In genomic region chr2:10932345-10933151, GRCh38 we compare ENCODE assay signal across 22 cellular contexts. TPM values are rescaled to one million over a fixed set of nuclear protein-coding genes. Genes with fewer than 3 reads are reported as not detected.
A peak's percentile ranks its signal among the peaks of the same experiment; 100 is the strongest.
DNase-seq lines count a peak whose midpoint lies in the region; ATAC-seq and TF ChIP-seq lines count a peak whose summit lies in the region.
"Had no signal": no experiment of that assay in that cellular context is flagged by ENCODE, and none has a peak within 500 bp of the region (broad histone marks: within the 10 kb centered on the region; RNA-seq: fewer than 3 reads in every experiment).

No MANE protein-coding gene starts in this region.

- intact Hi-C loops in IMR-90 (cut with micrococcal nuclease), result no loop called here

- H3K4me2 ChIP-seq in IMR-90 (ENCODE audit: low read depth, low read length) (no peak overlapping the region; the same call in 1 of the 2 replicates), neural progenitor cell (no peak overlapping the region)

- peak overlapping the region; percentile 97 for H2BK20ac ChIP-seq in IMR-90 (ENCODE audit: low read depth, low read length)

- H3K4me3 ChIP-seq in IMR-90 (ENCODE audit: insufficient read depth, low read depth, low read length) (no peak overlapping the region), neural progenitor cell (no peak overlapping the region)

- H3K27me3 ChIP-seq in IMR-90 (ENCODE audit: control insufficient read depth, insufficient read depth, low read length) (no peaks in the 10 kb centered on the region), neural progenitor cell (peaks cover 10% of the 10 kb centered on the region)

- in situ Hi-C loops in ACHN (cut with HindIII; ENCODE audit: low pct_ligation_motif_present, low pct_unique_long_range_greater_than_20kb, low sequenced_read_pairs) (no loop called here), IMR-90 (cut with MboI; ENCODE audit: low sequenced_read_pairs) (no loop called here)

- peak overlapping the region; percentile 98 for H2BK120ac ChIP-seq in IMR-90 (ENCODE audit: low read depth, low read length)

- no peak for ATAC-seq in IMR-90 (ENCODE audit: low read depth)
- ATAC-seq: activated CD8-positive, alpha-beta memory T cell treated with anti-CD3 and anti-CD28 coated beads, Interleukin-2, amount 10 ng/mL, durations not matched to agents 7 days and 5 days had no signal

- peak; percentile 29 for DNase-seq in ACHN
- peak; percentile 36 for DNase-seq in IMR-90
- DNase-seq in chondrocyte (ENCODE audit: low spot score), result peak; percentile 68
- no peak for DNase-seq in neural progenitor cell (ENCODE audit: low spot score)
- DNase-seq in CD1c-positive myeloid dendritic cell (ENCODE audit: extremely low spot score), result no peak
- no peak for DNase-seq in activated CD4-positive, alpha-beta T cell treated with anti-CD3 and anti-CD28 coated beads for 4 hours
- no peak for DNase-seq in activated T-cell treated with anti-CD3 and anti-CD28 coated beads, Interleukin-2, amount 50 U/mL, for 1 hour
- no peak for DNase-seq in central memory CD4-positive, alpha-beta T cell
- DNase-seq: activated CD4-positive, CD25-positive, alpha-beta regulatory T cell treated with anti-CD3 and anti-CD28 coated beads, Interleukin-2, amount 50 U/mL, for 72 hours; activated CD8-positive, alpha-beta memory T cell treated with anti-CD3 and anti-CD28 coated beads, Interleukin-2, amount 10 ng/mL, durations not matched to agents 7 days and 5 days; activated effector memory CD4-positive, alpha-beta T cell treated with anti-CD3 and anti-CD28 coated beads, Interleukin-2, amount 50 U/mL, for 16 hours; amniotic stem cell; immature natural killer cell; MM.1S; NCI-H2081 treated with DMSO at 0.1 percent for 48 hours; right cardiac atrium; SIG-M5; stimulated activated CD4-positive, alpha-beta T cell treated with anti-CD3 and anti-CD28 coated beads, Interleukin-2, amount 100 ng/mL, for 48 hours; T-helper 2 cell had no signal

- H3K36me3 ChIP-seq in IMR-90 (ENCODE audit: control insufficient read depth, insufficient read depth, low read length), result no peaks in the 10 kb centered on the region
- no peaks in the 10 kb centered on the region for H3K36me3 ChIP-seq in neural progenitor cell

- peaks cover 0 to 23% of the 10 kb centered on the region in 2 experiments; a peak in 2 of 4 replicates for H3K79me1 ChIP-seq in IMR-90 (ENCODE audit: low read depth in 1 of 2, low read length in 2 of 2)

- H4K8ac ChIP-seq in IMR-90 (ENCODE audit: low read depth in 2 of 2, low read length in 2 of 2), result peak overlapping the region; percentile 48 to 92; a peak in 3 of 4 replicates

- H3K4me1 Mint-ChIP-seq in chondrocyte (ENCODE audit: low read depth), result peaks cover 13% of the 10 kb centered on the region
- H3K4me1 Mint-ChIP-seq in neural progenitor cell, result peaks cover 49% of the 10 kb centered on the region
- H3K4me1 Mint-ChIP-seq: activated CD8-positive, alpha-beta memory T cell treated with anti-CD3 and anti-CD28 coated beads, Interleukin-2, amount 10 ng/mL, durations not matched to agents 7 days and 5 days; immature natural killer cell; memory B cell had no signal

- H3K4me1 ChIP-seq in IMR-90 (ENCODE audit: control insufficient read depth, insufficient read depth, low read length), result peaks cover 47% of the 10 kb centered on the region
- no peaks in the 10 kb centered on the region for H3K4me1 ChIP-seq in neural progenitor cell

- no TSS peak for BruUV-seq in IMR-90 (replicated peaks; lab: Mats Ljungman, UMichigan)

- dilution Hi-C loops in IMR-90 (cut with HindIII; ENCODE audit: low sequenced_read_pairs, unreplicated experiment), result no loop called here

- H3K79me2 ChIP-seq in neural progenitor cell (ENCODE audit: low read depth), result no peaks in the 10 kb centered on the region

- H3K9ac ChIP-seq in IMR-90 (ENCODE audit: low read depth, low read length) (no peak overlapping the region), neural progenitor cell (no peak overlapping the region)

- H3K9me3 ChIP-seq in IMR-90 (ENCODE audit: control insufficient read depth, insufficient read depth, low read length) (no peaks in the 10 kb centered on the region), neural progenitor cell (ENCODE audit: low read depth) (no peaks in the 10 kb centered on the region)

- H2AK5ac ChIP-seq in IMR-90 (ENCODE audit: low read depth, low read length), result peak overlapping the region; percentile 100

- 55% methylated on average over 9 of the region's 17 CpGs; no CpG with 5 or more reads in 1 of the 2 experiments for WGBS in IMR-90 (ENCODE audit: extremely low coverage in 2 of 2, insufficient read length in 1 of 2), 2 experiments

- TF ChIP-seq RAD21 in IMR-90 (IDR thresholded peaks at IDR 0.05; ENCODE audit: low read length), result no peak

- POLR2A ChIA-PET in IMR-90 (lab: Charles Lee; ENCODE audit: unreplicated experiment), result no interaction called here

- H3K9me1 ChIP-seq in IMR-90 (ENCODE audit: insufficient read depth, low read length), result peaks cover 50% of the 10 kb centered on the region

- no peaks in the 10 kb centered on the region for H3F3A ChIP-seq in neural progenitor cell (ENCODE audit: low read depth)

- H3K27ac ChIP-seq in IMR-90 (ENCODE audit: insufficient read depth, low read length) (peak overlapping the region; percentile 14), neural progenitor cell (no peak overlapping the region)
- H3K27ac ChIP-seq: epithelial cell of prostate had no signal

- H2BK15ac ChIP-seq in IMR-90 (ENCODE audit: low read depth, low read length), result peak overlapping the region; percentile 98

- peak overlapping the region; percentile 81 for H2AFZ ChIP-seq in IMR-90 (replicated peaks; ENCODE audit: low read length, poor library complexity)
- no peak overlapping the region for H2AFZ ChIP-seq in neural progenitor cell (replicated peaks)

- CTCF ChIA-PET in IMR-90 (lab: Yijun Ruan, JAX), result no interaction called here

- peak overlapping the region; percentile 2 for H3K18ac ChIP-seq in IMR-90 (ENCODE audit: low read depth, low read length)

- peak overlapping the region; percentile 83 for H3K14ac ChIP-seq in IMR-90 (replicated peaks; ENCODE audit: low read depth, low read length)

- no peaks in the 10 kb centered on the region for H4K20me1 ChIP-seq in IMR-90 (ENCODE audit: insufficient read depth, low read length)
- no peaks in the 10 kb centered on the region for H4K20me1 ChIP-seq in neural progenitor cell (ENCODE audit: low read depth)

- H2BK5ac ChIP-seq in IMR-90 (ENCODE audit: low read depth, low read length, poor library complexity, severe bottlenecking), result peak overlapping the region; percentile 82

- peak overlapping the region; percentile 94 for H3K4ac ChIP-seq in IMR-90 (ENCODE audit: low read depth, low read length)

- H3K4me3 Mint-ChIP-seq in chondrocyte (ENCODE audit: unreplicated experiment) (no peak overlapping the region), neural progenitor cell (no peak overlapping the region)
- H3K4me3 Mint-ChIP-seq: activated CD8-positive, alpha-beta memory T cell treated with anti-CD3 and anti-CD28 coated beads, Interleukin-2, amount 10 ng/mL, durations not matched to agents 7 days and 5 days; immature natural killer cell; memory B cell; natural killer cell treated with Interleukin-12 subunit alpha and Interleukin-12 subunit beta and Interleukin-15 and Interleukin-18, amount 100 ng/mL, for 72 hours had no signal

- peak overlapping the region; percentile 24; the same call in 1 of the 2 replicates for H3K56ac ChIP-seq in IMR-90 (ENCODE audit: extremely low read depth, insufficient read depth, low read length)

- no peak for TF ChIP-seq POLR2A in IMR-90 (IDR thresholded peaks at IDR 0.05; ENCODE audit: low read depth, low read length)

- peak overlapping the region; percentile 22; the same call in 1 of the 2 replicates for H4K5ac ChIP-seq in IMR-90 (ENCODE audit: low read depth, low read length)

- no peak overlapping the region for H3K27ac Mint-ChIP-seq in chondrocyte (ENCODE audit: unreplicated experiment)
- H3K27ac Mint-ChIP-seq in neural progenitor cell, result peak overlapping the region; percentile 79
- H3K27ac Mint-ChIP-seq: activated CD8-positive, alpha-beta memory T cell treated with anti-CD3 and anti-CD28 coated beads, Interleukin-2, amount 10 ng/mL, durations not matched to agents 7 days and 5 days; immature natural killer cell; memory B cell; natural killer cell treated with Interleukin-12 subunit alpha and Interleukin-12 subunit beta and Interleukin-15 and Interleukin-18, amount 100 ng/mL, for 72 hours had no signal

- peak overlapping the region; percentile 91 for H2AK9ac ChIP-seq in IMR-90 (replicated peaks; ENCODE audit: low read depth, low read length, poor library complexity)

- H4K91ac ChIP-seq in IMR-90 (ENCODE audit: insufficient read depth, low read depth, low read length), result peak overlapping the region; percentile 94

- TF ChIP-seq CTCF in IMR-90 (conservative IDR thresholded peaks at IDR 0.05; ENCODE audit: low read depth, low read length) (no peak), chondrocyte (IDR thresholded peaks at IDR 0.05) (no peak), neural progenitor cell (IDR thresholded peaks at IDR 0.05) (no peak)

- H3K36me3 Mint-ChIP-seq in chondrocyte (ENCODE audit: low read depth) (no peaks in the 10 kb centered on the region), neural progenitor cell (no peaks in the 10 kb centered on the region)
- H3K36me3 Mint-ChIP-seq: activated CD8-positive, alpha-beta memory T cell treated with anti-CD3 and anti-CD28 coated beads, Interleukin-2, amount 10 ng/mL, durations not matched to agents 7 days and 5 days; immature natural killer cell; memory B cell; natural killer cell treated with Interleukin-12 subunit alpha and Interleukin-12 subunit beta and Interleukin-15 and Interleukin-18, amount 100 ng/mL, for 72 hours had no signal

- H3K23ac ChIP-seq in IMR-90 (ENCODE audit: low read depth, low read length), result peak overlapping the region; percentile 89

- H3K27me3 Mint-ChIP-seq in chondrocyte (ENCODE audit: low read depth), result peaks cover 14% of the 10 kb centered on the region
- peaks cover 12% of the 10 kb centered on the region for H3K27me3 Mint-ChIP-seq in neural progenitor cell (ENCODE audit: insufficient read depth, low read depth)

- H3K9me3 Mint-ChIP-seq in chondrocyte (ENCODE audit: low read depth) (no peaks in the 10 kb centered on the region), neural progenitor cell (no peaks in the 10 kb centered on the region)
- H3K9me3 Mint-ChIP-seq: natural killer cell treated with Interleukin-12 subunit alpha and Interleukin-12 subunit beta and Interleukin-15 and Interleukin-18, amount 100 ng/mL, for 72 hours had no signal

TF ChIP-seq in IMR-90, 13 proteins besides CTCF, POLR2A, EP300 and RAD21 (continues in another document):
- no peak for TF ChIP-seq RCOR1 (IDR thresholded peaks at IDR 0.05; ENCODE audit: insufficient replicate concordance, low read length)
- no peak for TF ChIP-seq MAFK (IDR thresholded peaks at IDR 0.05; ENCODE audit: low read depth, low read length)
- TF ChIP-seq CHD1 (IDR thresholded peaks at IDR 0.05; ENCODE audit: low read depth, low read length), result no peak

RNA-seq across cellular contexts. Expression of gene KCNF1, which starts 20.8 kb away (rescaled TPM):
- total RNA-seq in IMR-90 (2012; rRNA removed), result 0.54 and 0.56 TPM in 2 replicates
- 1.4 TPM in 2 replicates for polyA plus RNA-seq in IMR-90 (2012; rRNA removed)
- 0.61 and 2.1 TPM in 2 replicates for polyA plus RNA-seq in IMR-90 (2012; cell fraction: cytosol; rRNA removed)
- polyA plus RNA-seq in IMR-90 (2012; cell fraction: nucleus; rRNA removed; ENCODE audit: low replicate concordance), result 0.88 and 2.2 TPM in 2 replicates
- not detected in 3 replicates for total RNA-seq in chondrocyte
- 0.15 TPM in 1 of 2 replicates, not detected in the other for total RNA-seq in neural progenitor cell (ENCODE audit: low replicate concordance)
- total RNA-seq: activated CD8-positive, alpha-beta memory T cell treated with anti-CD3 and anti-CD28 coated beads, Interleukin-2, amount 10 ng/mL, durations not matched to agents 7 days and 5 days; natural killer cell treated with Interleukin-12 subunit alpha and Interleukin-12 subunit beta and Interleukin-15 and Interleukin-18, amount 100 ng/mL, for 72 hours had no signal
- polyA plus RNA-seq: immature natural killer cell had no signal

Comparison
In these comparisons a context has a peak if more than half of its experiments do, and no peak if none do; other contexts are left out.
1. DNase-seq: peak in ACHN (single experiment), IMR-90 (single experiment) and chondrocyte (single experiment); none in neural progenitor cell (single experiment), CD1c-positive myeloid dendritic cell (single experiment), activated CD4-positive, alpha-beta T cell treated with anti-CD3 and anti-CD28 coated beads for 4 hours (0 of 2), activated T-cell treated with anti-CD3 and anti-CD28 coated beads, Interleukin-2, amount 50 U/mL, for 1 hour (single experiment) and central memory CD4-positive, alpha-beta T cell (single experiment).